34 cellular contexts compared by ENCODE assay signal in genomic region chr4:8250167-8250566, GRCh38. TPM values are rescaled to one million over a fixed set of nuclear protein-coding genes. Genes with fewer than 3 reads are reported as not detected.
"Had no signal": no experiment of that assay in that cellular context is flagged by ENCODE, and none has a peak within 500 bp of the region (broad histone marks: within the 10 kb centered on the region; RNA-seq: fewer than 3 reads in every experiment).

No MANE protein-coding gene starts in this region.

- ATAC-seq: activated naive CD4-positive, alpha-beta T cell treated with anti-CD3 and anti-CD28 coated beads, Interleukin-2, amount 50 U/mL, for 72 hours; activated T-cell treated with anti-CD3 and anti-CD28 coated beads, Interleukin-2, amount 50 U/mL, for 4 hours; body of pancreas; Panc1 had no signal

- H3K4me3 Mint-ChIP-seq: activated B cell treated with CpG ODN at 0.5 μM for 24 hours; activated CD4-positive, alpha-beta memory T cell treated with anti-CD3 and anti-CD28 coated beads for 36 hours; activated naive CD4-positive, alpha-beta T cell treated with anti-CD3 and anti-CD28 coated beads for 36 hours; activated T-cell treated with anti-CD3 and anti-CD28 coated beads, Interleukin-2, amount 50 U/mL, for 4 hours; activated T-helper 1 cell treated with anti-CD3 and anti-CD28 coated beads, Interleukin-12 subunit alpha, Interleukin-12 subunit beta, Interleukin-2, Interleukin-4 antibody, amounts not matched to agents 30 ng/mL and 10 ng/mL and 1 ng/mL, durations not matched to agents 14 hours and 24 hours and 36 hours had no signal

- H3K36me3 ChIP-seq: adrenal gland, breast epithelium, MG63 had no signal

- H3K9me3 Mint-ChIP-seq: activated B cell treated with CpG ODN at 0.5 μM for 24 hours; activated CD4-positive, alpha-beta memory T cell treated with anti-CD3 and anti-CD28 coated beads for 36 hours; activated naive CD4-positive, alpha-beta T cell treated with anti-CD3 and anti-CD28 coated beads for 36 hours; activated naive CD4-positive, alpha-beta T cell treated with anti-CD3 and anti-CD28 coated beads, Interleukin-2, amount 50 U/mL, for 72 hours; activated T-cell treated with anti-CD3 and anti-CD28 coated beads, Interleukin-2, amount 50 U/mL, for 4 hours; activated T-helper 1 cell treated with anti-CD3 and anti-CD28 coated beads, Interleukin-12 subunit alpha, Interleukin-12 subunit beta, Interleukin-2, Interleukin-4 antibody, amounts not matched to agents 30 ng/mL and 10 ng/mL and 1 ng/mL, durations not matched to agents 14 hours and 24 hours and 36 hours had no signal

- H3K4me1 Mint-ChIP-seq: activated B cell treated with CpG ODN at 0.5 μM for 24 hours had no signal

- H3K4me3 ChIP-seq: adrenal gland, body of pancreas, breast epithelium, MG63 had no signal

- H3K27me3 ChIP-seq: adrenal gland, body of pancreas, breast epithelium, MG63 had no signal

- H3K27ac Mint-ChIP-seq: activated B cell treated with CpG ODN at 0.5 μM for 24 hours; activated CD4-positive, alpha-beta memory T cell treated with anti-CD3 and anti-CD28 coated beads for 36 hours; activated naive CD4-positive, alpha-beta T cell treated with anti-CD3 and anti-CD28 coated beads for 36 hours; activated naive CD4-positive, alpha-beta T cell treated with anti-CD3 and anti-CD28 coated beads, Interleukin-2, amount 50 U/mL, for 72 hours; activated T-helper 1 cell treated with anti-CD3 and anti-CD28 coated beads, Interleukin-12 subunit alpha, Interleukin-12 subunit beta, Interleukin-2, Interleukin-4 antibody, amounts not matched to agents 30 ng/mL and 10 ng/mL and 1 ng/mL, durations not matched to agents 14 hours and 24 hours and 36 hours had no signal

- H3K27me3 Mint-ChIP-seq: activated B cell treated with CpG ODN at 0.5 μM for 24 hours had no signal

- H3K36me3 Mint-ChIP-seq: activated CD4-positive, alpha-beta memory T cell treated with anti-CD3 and anti-CD28 coated beads for 36 hours; activated naive CD4-positive, alpha-beta T cell treated with anti-CD3 and anti-CD28 coated beads, Interleukin-2, amount 50 U/mL, for 72 hours had no signal

- H3K4me1 ChIP-seq: adrenal gland, body of pancreas, breast epithelium had no signal

- DNase-seq: activated B cell treated with CpG ODN at 0.5 μM for 24 hours; activated CD4-positive, alpha-beta memory T cell treated with anti-CD3 and anti-CD28 coated beads for 36 hours; activated CD4-positive, alpha-beta T cell treated with anti-CD3 and anti-CD28 coated beads for 4 hours; activated CD4-positive, alpha-beta T cell treated with anti-CD3 and anti-CD28 coated beads, Interleukin-2, amount 50 U/mL, for 1 hour; activated CD4-positive, CD25-positive, alpha-beta regulatory T cell treated with anti-CD3 and anti-CD28 coated beads, Interleukin-2, amount 50 U/mL, for 72 hours; activated CD8-positive, alpha-beta memory T cell treated with anti-CD3 and anti-CD28 coated beads, Interleukin-2, amount 50 U/mL, for 4 hours; activated gamma-delta T cell treated with Interleukin-2 at 50 U/mL for 16 hours; activated naive CD4-positive, alpha-beta T cell treated with anti-CD3 and anti-CD28 coated beads for 36 hours; activated T-cell treated with anti-CD3 and anti-CD28 coated beads for 4 hours; activated T-cell treated with anti-CD3 and anti-CD28 coated beads, Interleukin-2, amount 50 U/mL, for 4 hours; adrenal gland; body of pancreas; Kasumi-1; KBM-7; MG63; NCI-H1048; NCI-H1105 treated with DMSO at 0.1 percent for 48 hours; NCI-H1436; NCI-H1694; NCI-H1930; NCI-H2081 treated with DMSO at 0.1 percent for 48 hours; NCI-H226; NCI-H446 treated with DMSO at 0.1 percent for 48 hours; NCI-H69; SIG-M5; SW 1271; T-helper 1 cell; T-helper 2 cell; T-helper 9 cell had no signal

- H3K27ac ChIP-seq: adrenal gland, body of pancreas, breast epithelium, VCaP had no signal

- H3K9me3 ChIP-seq: adrenal gland, body of pancreas, breast epithelium, MG63 had no signal

RNA-seq across cellular contexts. Expression of gene HTRA3, which starts 19.4 kb away (rescaled TPM):
- total RNA-seq: activated B cell treated with CpG ODN at 0.5 μM for 24 hours; activated CD4-positive, alpha-beta memory T cell treated with anti-CD3 and anti-CD28 coated beads for 36 hours; activated naive CD4-positive, alpha-beta T cell treated with anti-CD3 and anti-CD28 coated beads for 36 hours; activated naive CD4-positive, alpha-beta T cell treated with anti-CD3 and anti-CD28 coated beads, Interleukin-2, amount 50 U/mL, for 72 hours; activated T-cell treated with anti-CD3 and anti-CD28 coated beads, Interleukin-2, amount 50 U/mL, for 4 hours; activated T-helper 1 cell treated with anti-CD3 and anti-CD28 coated beads, Interleukin-12 subunit alpha, Interleukin-12 subunit beta, Interleukin-2, Interleukin-4 antibody, amounts not matched to agents 30 ng/mL and 10 ng/mL and 1 ng/mL, durations not matched to agents 14 hours and 24 hours and 36 hours had no signal
